Comparison of ENCODE assay signal across 24 cellular contexts in the genomic region with DNA sequence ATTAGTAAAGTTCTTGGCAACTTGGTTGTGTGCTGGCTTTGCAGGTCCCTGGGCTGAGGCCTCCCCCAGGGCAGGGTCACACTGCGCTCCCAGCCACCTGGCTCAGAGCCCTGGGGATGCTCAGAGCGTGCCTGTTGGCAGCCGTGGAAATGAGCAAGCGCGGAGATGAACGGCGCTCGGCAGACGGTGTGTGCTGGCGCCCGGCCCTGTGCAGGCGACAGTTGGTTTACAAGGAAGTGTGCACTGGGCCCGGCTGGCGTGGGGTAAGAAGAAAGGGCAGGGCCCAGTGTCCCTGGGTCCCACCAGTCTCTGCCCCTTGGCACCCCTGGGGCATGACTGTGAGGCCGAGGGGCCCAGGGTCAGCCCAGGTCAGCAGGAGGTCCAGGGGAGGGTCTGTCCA. TPM values are rescaled to one million over a fixed set of nuclear protein-coding genes. Genes with fewer than 3 reads are reported as not detected.
A peak's percentile ranks its signal among the peaks of the same experiment; 100 is the strongest.
DNase-seq lines count a peak whose midpoint lies in the region; ATAC-seq and TF ChIP-seq lines count a peak whose summit lies in the region.
"Had no signal": no experiment of that assay in that cellular context is flagged by ENCODE, and none has a peak within 500 bp of the region (broad histone marks: within the 10 kb centered on the region; RNA-seq: fewer than 3 reads in every experiment).

No MANE protein-coding gene starts in this region.

- no peaks in the 10 kb centered on the region for H3K36me3 ChIP-seq in BLaER1 treated with 17β-estradiol and CSF1 and Interleukin-3, amounts not matched to agents 10 nM and 100 nM
- H3K36me3 ChIP-seq in HAP-1 (replicated peaks), result no peaks in the 10 kb centered on the region
- H3K36me3 ChIP-seq: left ventricle myocardium inferior, vagina had no signal

- H3K27me3 Mint-ChIP-seq in glutamatergic neuron (ENCODE audit: unreplicated experiment), result peaks cover 4% of the 10 kb centered on the region
- H3K27me3 Mint-ChIP-seq: natural killer cell treated with Interleukin-12 subunit alpha and Interleukin-12 subunit beta and Interleukin-15 and Interleukin-18, amount 100 ng/mL, for 72 hours had no signal

- no peak overlapping the region for H3K4me3 ChIP-seq in BLaER1 treated with 17β-estradiol and CSF1 and Interleukin-3, amounts not matched to agents 10 nM and 100 nM
- H3K4me3 ChIP-seq in HAP-1, result no peak overlapping the region
- H3K4me3 ChIP-seq: left ventricle myocardium inferior, smooth muscle cell, vagina had no signal

- in situ Hi-C loops in HAP-1 (cut with MboI; ENCODE audit: low sequenced_read_pairs), result loop anchor here (25.0 kb wide), 1 partner anchor 474 kb away; no protein-coding TSS in a partner anchor

- no peak overlapping the region for H3K27ac Mint-ChIP-seq in glutamatergic neuron (ENCODE audit: unreplicated experiment)
- H3K27ac Mint-ChIP-seq: activated CD8-positive, alpha-beta memory T cell treated with anti-CD3 and anti-CD28 coated beads, Interleukin-2, amount 10 ng/mL, durations not matched to agents 7 days and 5 days; activated T-cell treated with anti-CD3 and anti-CD28 coated beads, Interleukin-2, amount 50 U/mL, for 72 hours; dendritic cell treated with granulocyte-macrophage colony-stimulating factor and Interleukin-4, amounts not matched to agents 40 ng/mL and 50 ng/mL, for 4 days; natural killer cell treated with Interleukin-12 subunit alpha and Interleukin-12 subunit beta and Interleukin-15 and Interleukin-18, amount 100 ng/mL, for 72 hours had no signal

- peaks cover 14% of the 10 kb centered on the region for H3K4me1 Mint-ChIP-seq in glutamatergic neuron (ENCODE audit: low read depth, unreplicated experiment)

- peaks cover 28 to 44% (median 36%) of the 10 kb centered on the region in 11 experiments for H3K27me3 ChIP-seq in BLaER1 treated with 17β-estradiol and CSF1 and Interleukin-3, amounts not matched to agents 10 nM and 100 nM
- peaks cover 58% of the 10 kb centered on the region for H3K27me3 ChIP-seq in HAP-1 (ENCODE audit: low read depth)
- H3K27me3 ChIP-seq: vagina had no signal

- H3K9me3 Mint-ChIP-seq in glutamatergic neuron (ENCODE audit: unreplicated experiment), result peaks cover 6% of the 10 kb centered on the region
- H3K9me3 Mint-ChIP-seq: activated T-cell treated with anti-CD3 and anti-CD28 coated beads, Interleukin-2, amount 50 U/mL, for 72 hours; CD4-positive, CD25-positive, alpha-beta regulatory T cell; dendritic cell treated with granulocyte-macrophage colony-stimulating factor and Interleukin-4, amounts not matched to agents 40 ng/mL and 50 ng/mL, for 4 days; natural killer cell treated with Interleukin-12 subunit alpha and Interleukin-12 subunit beta and Interleukin-15 and Interleukin-18, amount 100 ng/mL, for 72 hours had no signal

- H3K9ac ChIP-seq in BLaER1 treated with 17β-estradiol and CSF1 and Interleukin-3, amounts not matched to agents 10 nM and 100 nM, result peak overlapping the region in 5 of 11 experiments; percentile 11 to 32 (median 19); a peak in 6 of 22 replicates
- H3K9ac ChIP-seq: KMS-11, SK-N-SH had no signal

- peaks cover 7 to 13% (median 10%) of the 10 kb centered on the region in 11 experiments for H3K9me3 ChIP-seq in BLaER1 treated with 17β-estradiol and CSF1 and Interleukin-3, amounts not matched to agents 10 nM and 100 nM (replicated peaks in 1 of 11)
- no peaks in the 10 kb centered on the region for H3K9me3 ChIP-seq in HAP-1
- H3K9me3 ChIP-seq: left ventricle myocardium inferior, SK-N-SH, vagina had no signal

- H3K36me3 Mint-ChIP-seq in glutamatergic neuron (ENCODE audit: unreplicated experiment), result no peaks in the 10 kb centered on the region
- H3K36me3 Mint-ChIP-seq: activated CD8-positive, alpha-beta memory T cell treated with anti-CD3 and anti-CD28 coated beads, Interleukin-2, amount 10 ng/mL, durations not matched to agents 7 days and 5 days; CD4-positive, CD25-positive, alpha-beta regulatory T cell; natural killer cell treated with Interleukin-12 subunit alpha and Interleukin-12 subunit beta and Interleukin-15 and Interleukin-18, amount 100 ng/mL, for 72 hours had no signal

- DNase-seq in DMS153 (lab: John Stamatoyannopoulos, UW), result peak; percentile 60
- peak; percentile 28 to 89 for DNase-seq in NCI-H446 (lab: John Stamatoyannopoulos, UW)
- DNase-seq in glutamatergic neuron, result no peak
- no peak for DNase-seq in HT-29 (ENCODE audit: low spot score)
- no peak for DNase-seq in HAP-1 (ENCODE audit: low spot score in 2 of 2)
- DNase-seq: activated CD4-positive, alpha-beta T cell treated with anti-CD3 and anti-CD28 coated beads for 48 hours; activated CD8-positive, alpha-beta memory T cell treated with anti-CD3 and anti-CD28 coated beads, Interleukin-2, amount 10 ng/mL, durations not matched to agents 7 days and 5 days; activated naive CD4-positive, alpha-beta T cell treated with anti-CD3 and anti-CD28 coated beads, Interleukin-2, amount 50 U/mL, for 16 hours; activated T-cell treated with anti-CD3 and anti-CD28 coated beads, Interleukin-2, amount 50 U/mL, for 72 hours; CD4-positive, CD25-positive, alpha-beta regulatory T cell; GF-D8; left ventricle myocardium inferior; NCI-H2081 treated with DMSO at 0.1 percent for 48 hours; NCI-H526 treated with DMSO at 0.1 percent for 48 hours; retina; SK-N-SH; stimulated activated CD4-positive, alpha-beta T cell treated with anti-CD3 and anti-CD28 coated beads, Interleukin-2, amount 100 ng/mL, for 24 hours had no signal

- H3K4me2 ChIP-seq in BLaER1 treated with 17β-estradiol and CSF1 and Interleukin-3, amounts not matched to agents 10 nM and 100 nM, result peak overlapping the region; percentile 19 to 92 (median 82); a peak in 19 of 22 replicates
- H3K4me2 ChIP-seq: KMS-11, SK-N-SH, smooth muscle cell had no signal

- no peak for ATAC-seq in HG03457 (IDR thresholded peaks at IDR 0.05; ENCODE audit: unreplicated experiment)
- ATAC-seq: activated CD8-positive, alpha-beta memory T cell treated with anti-CD3 and anti-CD28 coated beads, Interleukin-2, amount 10 ng/mL, durations not matched to agents 7 days and 5 days; activated T-cell treated with anti-CD3 and anti-CD28 coated beads, Interleukin-2, amount 50 U/mL, for 72 hours; natural killer cell treated with Interleukin-12 subunit alpha and Interleukin-12 subunit beta and Interleukin-15 and Interleukin-18, amount 100 ng/mL, for 72 hours had no signal

- peaks cover 0 to 66% (median 7%) of the 10 kb centered on the region in 11 experiments; a peak in 12 of 22 replicates for H4K20me1 ChIP-seq in BLaER1 treated with 17β-estradiol and CSF1 and Interleukin-3, amounts not matched to agents 10 nM and 100 nM

- peak overlapping the region; percentile 20 for H3K4me3 Mint-ChIP-seq in glutamatergic neuron (ENCODE audit: unreplicated experiment)
- H3K4me3 Mint-ChIP-seq: activated CD8-positive, alpha-beta memory T cell treated with anti-CD3 and anti-CD28 coated beads, Interleukin-2, amount 10 ng/mL, durations not matched to agents 7 days and 5 days; activated T-cell treated with anti-CD3 and anti-CD28 coated beads, Interleukin-2, amount 50 U/mL, for 72 hours; CD4-positive, CD25-positive, alpha-beta regulatory T cell; dendritic cell treated with granulocyte-macrophage colony-stimulating factor and Interleukin-4, amounts not matched to agents 40 ng/mL and 50 ng/mL, for 4 days; natural killer cell treated with Interleukin-12 subunit alpha and Interleukin-12 subunit beta and Interleukin-15 and Interleukin-18, amount 100 ng/mL, for 72 hours had no signal

- H3K27ac ChIP-seq in BLaER1 treated with 17β-estradiol and CSF1 and Interleukin-3, amounts not matched to agents 10 nM and 100 nM, result peak overlapping the region in 3 of 11 experiments; percentile 25 to 50 (median 35); a peak in 3 of 22 replicates
- H3K27ac ChIP-seq: KMS-11, left ventricle myocardium inferior, vagina had no signal

- peaks cover 6 to 92% (median 78%) of the 10 kb centered on the region in 10 experiments; a peak in 19 of 20 replicates for H3K4me1 ChIP-seq in BLaER1 treated with 17β-estradiol and CSF1 and Interleukin-3, amounts not matched to agents 10 nM and 100 nM
- H3K4me1 ChIP-seq in HAP-1, result no peaks in the 10 kb centered on the region
- H3K4me1 ChIP-seq: left ventricle myocardium inferior had no signal

- no peak for TF ChIP-seq CTCF in glutamatergic neuron (IDR thresholded peaks at IDR 0.05; ENCODE audit: partially characterized antibody, unreplicated experiment)

RNA-seq across cellular contexts. Expression of a gene that starts 25.7 kb away (rescaled TPM):
- 14.0 TPM for total RNA-seq in glutamatergic neuron (ENCODE audit: unreplicated experiment)
- 72.2 and 76.7 TPM in 2 replicates for total RNA-seq in HT-29 (2014; rRNA removed; shearing (Covaris generic))

RNA-seq across cellular contexts. Expression of a gene that starts 38.1 kb away (rescaled TPM):
- 61.4 TPM for total RNA-seq in glutamatergic neuron (ENCODE audit: unreplicated experiment)
- 3.1 and 5.3 TPM in 2 replicates for total RNA-seq in HT-29 (2014; rRNA removed; shearing (Covaris generic))

RNA-seq across cellular contexts. Expression of a gene that starts 46.4 kb away (rescaled TPM):
- total RNA-seq in glutamatergic neuron (ENCODE audit: unreplicated experiment), result 93.0 TPM
- 60.1 and 66.2 TPM in 2 replicates for total RNA-seq in HT-29 (2014; rRNA removed; shearing (Covaris generic))

RNA-seq across cellular contexts. Expression of a gene that starts 46.7 kb away (rescaled TPM):
- 10.8 TPM for total RNA-seq in glutamatergic neuron (ENCODE audit: unreplicated experiment)
- total RNA-seq in HT-29 (2014; rRNA removed; shearing (Covaris generic)), result 19.3 and 23.6 TPM in 2 replicates

Comparison
In these comparisons a context has a peak if more than half of its experiments do, and no peak if none do; other contexts are left out.
1. DNase-seq: peak in DMS153 (single experiment) and NCI-H446 (2 of 2); none in glutamatergic neuron (single experiment), HT-29 (single experiment) and HAP-1 (0 of 2).